In the genomic region with DNA sequence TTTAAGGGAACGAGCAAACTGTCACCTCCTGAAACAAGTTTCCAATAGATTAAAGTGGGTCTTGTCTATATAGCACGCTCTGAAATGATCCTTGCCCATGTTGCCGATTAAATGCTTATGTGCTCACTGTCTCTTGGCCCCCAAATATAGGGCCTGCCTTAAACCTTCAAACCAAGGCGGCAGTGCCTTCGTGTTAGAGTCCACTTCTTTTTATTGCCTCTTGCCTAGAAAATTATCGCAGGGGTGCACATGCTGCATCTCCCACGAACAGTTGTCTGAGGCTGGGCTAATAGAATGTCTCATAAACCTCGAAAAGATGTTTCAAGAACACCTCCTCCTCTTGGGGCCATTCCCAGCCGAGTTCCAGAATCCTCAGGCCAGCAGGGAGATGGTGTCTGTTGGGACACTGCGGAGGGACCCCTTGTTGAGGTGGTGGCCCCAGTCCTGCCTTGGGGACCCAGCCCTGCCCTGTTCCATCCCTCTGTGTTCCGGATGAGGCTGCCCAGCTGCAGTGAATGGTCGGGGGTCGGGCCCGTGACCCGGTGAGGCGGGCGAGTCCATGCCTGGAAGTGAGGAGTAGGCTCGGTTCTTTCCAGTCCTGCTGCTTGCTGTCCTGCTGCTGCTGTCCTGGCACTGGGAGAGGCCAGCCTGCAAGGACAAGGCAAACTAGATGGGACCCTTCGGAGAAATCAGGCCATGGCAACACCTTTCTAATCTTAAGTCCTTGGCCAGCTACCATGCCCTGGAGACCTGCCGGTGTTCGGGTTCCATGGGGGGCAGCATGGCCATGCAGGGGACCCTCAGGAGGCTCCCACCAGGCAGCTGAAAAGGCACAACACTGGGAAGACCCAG, we compare ENCODE assay signal across 15 cellular contexts.
"Had no signal": no experiment of that assay in that cellular context is flagged by ENCODE, and none has a peak within 500 bp of the region (broad histone marks: within the 10 kb centered on the region; RNA-seq: fewer than 3 reads in every experiment).

No MANE protein-coding gene starts in this region.

- H3K27ac ChIP-seq: dorsolateral prefrontal cortex, esophagus muscularis mucosa, pancreas, thyroid gland had no signal

- H3K27ac Mint-ChIP-seq: activated CD8-positive, alpha-beta memory T cell treated with anti-CD3 and anti-CD28 coated beads, Interleukin-2, amount 10 ng/mL, durations not matched to agents 7 days and 5 days; activated naive CD8-positive, alpha-beta T cell treated with anti-CD3 and anti-CD28 coated beads, Interleukin-2, amount 10 ng/mL, durations not matched to agents 7 days and 5 days had no signal

- H3K4me3 ChIP-seq: dorsolateral prefrontal cortex, esophagus muscularis mucosa, pancreas, thyroid gland had no signal

- H3K9me3 ChIP-seq: esophagus muscularis mucosa, pancreas, thyroid gland had no signal

- H3K9me3 Mint-ChIP-seq: neural crest cell had no signal

- DNase-seq: activated CD4-positive, alpha-beta T cell treated with anti-CD3 and anti-CD28 coated beads, Interleukin-2, amount 50 U/mL, for 4 hours; activated CD4-positive, CD25-positive, alpha-beta regulatory T cell treated with anti-CD3 and anti-CD28 coated beads, Interleukin-2, amount 50 U/mL, for 72 hours; activated CD8-positive, alpha-beta memory T cell treated with anti-CD3 and anti-CD28 coated beads, Interleukin-2, amount 10 ng/mL, durations not matched to agents 7 days and 5 days; activated gamma-delta T cell; activated naive CD8-positive, alpha-beta T cell treated with anti-CD3 and anti-CD28 coated beads, Interleukin-2, amount 10 ng/mL, durations not matched to agents 7 days and 5 days; activated T-cell treated with anti-CD3 and anti-CD28 coated beads, Interleukin-2, amount 50 U/mL, for 4 hours; anterior cingulate cortex; cerebellar nuclear complex; dorsolateral prefrontal cortex; left colon; retina had no signal

- H3K27me3 ChIP-seq: thyroid gland had no signal

- H3K4me3 Mint-ChIP-seq: activated CD8-positive, alpha-beta memory T cell treated with anti-CD3 and anti-CD28 coated beads, Interleukin-2, amount 10 ng/mL, durations not matched to agents 7 days and 5 days; activated naive CD8-positive, alpha-beta T cell treated with anti-CD3 and anti-CD28 coated beads, Interleukin-2, amount 10 ng/mL, durations not matched to agents 7 days and 5 days; activated T-cell treated with anti-CD3 and anti-CD28 coated beads, Interleukin-2, amount 50 U/mL, for 4 hours; neural crest cell had no signal

- H3K36me3 ChIP-seq: esophagus muscularis mucosa, pancreas, thyroid gland had no signal

- H3K36me3 Mint-ChIP-seq: activated CD8-positive, alpha-beta memory T cell treated with anti-CD3 and anti-CD28 coated beads, Interleukin-2, amount 10 ng/mL, durations not matched to agents 7 days and 5 days; activated naive CD8-positive, alpha-beta T cell treated with anti-CD3 and anti-CD28 coated beads, Interleukin-2, amount 10 ng/mL, durations not matched to agents 7 days and 5 days had no signal
